8 cellular contexts compared by ENCODE assay signal in genomic region chr11:9461068-9461759, GRCh38. TPM values are rescaled to one million over a fixed set of nuclear protein-coding genes. Genes with fewer than 3 reads are reported as not detected.
A peak's percentile ranks its signal among the peaks of the same experiment; 100 is the strongest.
DNase-seq lines count a peak whose midpoint lies in the region; ATAC-seq and TF ChIP-seq lines count a peak whose summit lies in the region.

No MANE protein-coding gene starts in this region.

- H3F3A ChIP-seq in SU-DHL-6 (ENCODE audit: insufficient read depth) = peaks cover 37% of the 10 kb centered on the region

- TF ChIP-seq EP300 in upper lobe of left lung (IDR thresholded peaks at IDR 0.05) = no peak

- peaks cover 56% of the 10 kb centered on the region for H3K79me2 ChIP-seq in SU-DHL-6 (ENCODE audit: insufficient read depth, low read length)

- no peaks in the 10 kb centered on the region for H3K9me3 ChIP-seq in SU-DHL-6 (ENCODE audit: insufficient read depth, low read length)
- no peaks in the 10 kb centered on the region for H3K9me3 ChIP-seq in adrenal gland (replicated peaks in 1 of 3)
- no peaks in the 10 kb centered on the region for H3K9me3 ChIP-seq in heart left ventricle
- no peaks in the 10 kb centered on the region for H3K9me3 ChIP-seq in upper lobe of left lung

- intact Hi-C loops in adrenal gland (cut with DNase I) (no loop called here), heart left ventricle (cut with DNase I) (loop anchor here in 4 of 10 donors (2.0 to 10.0 kb wide), 7 partner anchors 96 to 494 kb away; partner anchors contain the start of genes TMEM41B (in 2 of the 4), DENND5A (in 1 of the 4) and WEE1 (in 1 of the 4)), posterior cingulate gyrus (cut with DNase I) (loop anchor here (5.0 kb wide), 1 partner anchor 74 kb away; no protein-coding TSS in a partner anchor)

- H3K27ac ChIP-seq in SU-DHL-6 (ENCODE audit: low read depth, low read length) (peak overlapping the region; percentile 99), adrenal gland (peak overlapping the region; percentile 94 to 100 (median 98)), heart left ventricle (peak overlapping the region; percentile 96 to 100 (median 98)), upper lobe of left lung (peak overlapping the region; percentile 99)

- H3K36me3 ChIP-seq in SU-DHL-6 (ENCODE audit: low read length) (no peaks in the 10 kb centered on the region), adrenal gland (replicated peaks in 1 of 2) (no peaks in the 10 kb centered on the region), heart left ventricle (no peaks in the 10 kb centered on the region), upper lobe of left lung (no peaks in the 10 kb centered on the region)

- H3K4me2 ChIP-seq in SU-DHL-6 (ENCODE audit: low read depth, low read length, poor library complexity, severe bottlenecking) = peak overlapping the region; percentile 84

- no peaks in the 10 kb centered on the region for H3K9me2 ChIP-seq in SU-DHL-6 (replicated peaks; ENCODE audit: insufficient read depth, low read length)

- no peaks in the 10 kb centered on the region for H3K27me3 ChIP-seq in SU-DHL-6 (ENCODE audit: low read length)
- no peaks in the 10 kb centered on the region for H3K27me3 ChIP-seq in adrenal gland
- H3K27me3 ChIP-seq in heart left ventricle = no peaks in the 10 kb centered on the region
- no peaks in the 10 kb centered on the region for H3K27me3 ChIP-seq in upper lobe of left lung

- DNase-seq in GM12865 (ENCODE audit: low read depth) = peak; percentile 96
- peak; percentile 86 for DNase-seq in NCI-H1092 (lab: John Stamatoyannopoulos, UW)
- peak; percentile 87 to 93 (median 90) for DNase-seq in adrenal gland
- peak; percentile 92 to 94 (median 94) for DNase-seq in heart left ventricle
- DNase-seq in posterior cingulate gyrus = peak; percentile 75 to 97 (median 81)
- peak; percentile 77 to 96 for DNase-seq in upper lobe of left lung

- TF ChIP-seq POLR2A in adrenal gland (IDR thresholded peaks at IDR 0.05) (peak; percentile 94 to 98), heart left ventricle (IDR thresholded peaks at IDR 0.05) (peak; percentile 56 to 91), upper lobe of left lung (IDR thresholded peaks at IDR 0.05) (peak in 3 of 4 donors; percentile 73 to 98 (median 95))

- peak overlapping the region; percentile 92 for H3K4me3 ChIP-seq in GM12865 (ENCODE audit: low read depth, low read length)
- H3K4me3 ChIP-seq in SU-DHL-6 (ENCODE audit: insufficient read depth, low read length, poor library complexity, severe bottlenecking) = peak overlapping the region; percentile 65
- peak overlapping the region in 3 of 4 donors; percentile 62 to 78 (median 67) for H3K4me3 ChIP-seq in adrenal gland
- H3K4me3 ChIP-seq in heart left ventricle = peak overlapping the region; percentile 30 to 96 (median 86)
- H3K4me3 ChIP-seq in upper lobe of left lung = peak overlapping the region; percentile 42 to 79 (median 66)

- ATAC-seq in HG02588 (IDR thresholded peaks at IDR 0.05; ENCODE audit: unreplicated experiment) = peak; percentile 40
- ATAC-seq in heart left ventricle = peak; percentile 20 to 85 (median 76)
- peak; percentile 81 to 85 for ATAC-seq in upper lobe of left lung (ENCODE audit: low FRiP score in 2 of 2)

- peak overlapping the region; percentile 58 for H2AFZ ChIP-seq in SU-DHL-6 (ENCODE audit: low read depth, low read length, severe bottlenecking)

- peak overlapping the region; percentile 82 for H3K9ac ChIP-seq in SU-DHL-6 (ENCODE audit: low read length)

- H3K4me1 ChIP-seq in adrenal gland (replicated peaks in 1 of 2) (peaks cover 8 to 20% of the 10 kb centered on the region in 2 donors), heart left ventricle (peaks cover 0 to 27% (median 20%) of the 10 kb centered on the region in 12 donors), upper lobe of left lung (peaks cover 15 to 23% (median 19%) of the 10 kb centered on the region in 4 donors)

- 0 to 2% (median 0%) methylated on average over 7 to 57 of the region's 57 CpGs for WGBS in adrenal gland, 4 donors
- 0 to 1% (median 0%) methylated on average over 37 to 57 of the region's 57 CpGs for WGBS in heart left ventricle, 4 donors
- WGBS in upper lobe of left lung, 2 donors = 0 to 1% methylated on average over 28 to 44 of the region's 57 CpGs

- H4K20me1 ChIP-seq in SU-DHL-6 (ENCODE audit: low read depth, low read length) = no peaks in the 10 kb centered on the region

- TF ChIP-seq CTCF in GM12865 (IDR thresholded peaks at IDR 0.05; ENCODE audit: insufficient read depth, low read depth, low read length, missing control alignments) (no peak), SU-DHL-6 (IDR thresholded peaks at IDR 0.05; ENCODE audit: insufficient read depth, low read length, poor library complexity, severe bottlenecking) (no peak), adrenal gland (IDR thresholded peaks at IDR 0.05) (no peak), heart left ventricle (IDR thresholded peaks at IDR 0.05) (peak in 2 of 12 donors; percentile 5 to 22), upper lobe of left lung (IDR thresholded peaks at IDR 0.05) (peak in 2 of 6 experiments; percentile 29 to 42)

RNA-seq across cellular contexts. Expression of gene ZNF143, which starts 0.4 kb away (rescaled TPM):
- 10 to 100 TPM in 6 of 8 donors, 1 to 10 TPM in 2; 8.3 to 29.8 (median 17.1) TPM for total RNA-seq in adrenal gland
- 10 to 100 TPM in 1 of 3 donors, 1 to 10 TPM in 2; 6.8 to 23.1 (median 7.4) TPM for polyA plus RNA-seq in adrenal gland
- total RNA-seq in heart left ventricle = 10 to 100 TPM; 16.8 to 32.3 (median 22.0) TPM
- 10 to 100 TPM in 1 of 2 donors, 1 to 10 TPM in 1; 7.9 to 23.3 TPM for polyA plus RNA-seq in heart left ventricle
- total RNA-seq in upper lobe of left lung = 10 to 100 TPM; 17.5 to 45.1 (median 23.9) TPM

Comparison
In these comparisons a context has a peak if more than half of its experiments do, and no peak if none do; other contexts are left out.
1. Peak in every context shown above with its lines: DNase-seq, ATAC-seq, H3K4me3 ChIP-seq and H3K27ac ChIP-seq.